8 cellular contexts compared by ENCODE assay signal in the genomic region with DNA sequence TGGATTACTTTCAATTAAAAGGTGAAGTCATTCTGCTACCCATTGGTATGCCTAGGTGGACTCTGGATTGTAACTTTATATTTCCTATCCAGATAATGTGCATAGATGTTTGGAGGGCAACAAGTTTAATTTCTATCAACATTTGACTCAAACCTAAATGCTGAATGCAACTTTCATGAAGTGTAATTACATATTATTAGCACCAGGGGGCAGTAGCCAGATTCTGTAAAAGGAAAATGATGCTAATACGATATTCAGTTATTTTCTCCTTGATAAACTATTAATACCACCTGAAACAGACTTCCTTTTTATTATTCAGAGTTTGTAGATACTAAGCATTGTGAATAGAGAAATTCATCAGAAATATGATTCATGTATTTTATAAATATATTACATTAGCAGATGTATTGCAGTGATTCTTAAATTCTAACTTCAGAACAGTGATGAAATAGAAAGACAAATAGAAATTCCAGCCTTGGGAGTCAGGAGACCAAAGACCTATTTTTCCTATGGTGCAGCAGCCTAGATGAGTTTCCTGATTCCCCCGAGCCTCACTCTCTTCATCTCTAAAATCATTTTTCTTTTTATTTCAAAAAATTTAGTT.
A peak's percentile ranks its signal among the peaks of the same experiment; 100 is the strongest.
DNase-seq lines count a peak whose midpoint lies in the region; ATAC-seq and TF ChIP-seq lines count a peak whose summit lies in the region.

No MANE protein-coding gene starts in this region.

- peak; percentile 75 for TF ChIP-seq CTCF in neutrophil (IDR thresholded peaks at IDR 0.05)

- H3K27ac ChIP-seq in neutrophil (no peak overlapping the region), caudate nucleus (ENCODE audit: low read depth, low read length) (no peak overlapping the region)

- ATAC-seq in GM21526 (IDR thresholded peaks at IDR 0.05; ENCODE audit: low FRiP score, unreplicated experiment), result no peak
- ATAC-seq in HG02610 (IDR thresholded peaks at IDR 0.05; ENCODE audit: unreplicated experiment), result no peak

- no peak overlapping the region for H3K4me3 ChIP-seq in neutrophil (ENCODE audit: low read depth in 1 of 2, low read length in 1 of 2)

- no peaks in the 10 kb centered on the region for H3K9me3 ChIP-seq in neutrophil

- H3K4me1 ChIP-seq in neutrophil (ENCODE audit: control insufficient read depth in 1 of 2, insufficient read depth in 1 of 2, low read depth in 1 of 2, low read length in 1 of 2), result no peaks in the 10 kb centered on the region

- no peaks in the 10 kb centered on the region for H3K27me3 ChIP-seq in neutrophil

- peak; percentile 0 for DNase-seq in NCI-H2171 treated with DMSO at 0.1 percent for 48 hours (lab: John Stamatoyannopoulos, UW)
- no peak for DNase-seq in NCI-H2171 (lab: John Stamatoyannopoulos, UW)
- DNase-seq in NCI-H2227 treated with DMSO at 0.1 percent for 48 hours (lab: John Stamatoyannopoulos, UW), result peak; percentile 13
- peak; percentile 42 for DNase-seq in dedifferentiated amniotic fluid mesenchymal stem cell (ENCODE audit: extremely low spot score)
- DNase-seq in caudate nucleus (lab: John Stamatoyannopoulos, UW), result no peak

- no peaks in the 10 kb centered on the region for H3K36me3 ChIP-seq in neutrophil

Comparison
In these comparisons a context has a peak if more than half of its experiments do, and no peak if none do; other contexts are left out.
1. DNase-seq: peak in NCI-H2171 treated with DMSO at 0.1 percent for 48 hours (single experiment), NCI-H2227 treated with DMSO at 0.1 percent for 48 hours (single experiment) and dedifferentiated amniotic fluid mesenchymal stem cell (single experiment); none in NCI-H2171 (single experiment) and caudate nucleus (0 of 61).